Comparison of ENCODE assay signal across 12 cellular contexts in the genomic region with DNA sequence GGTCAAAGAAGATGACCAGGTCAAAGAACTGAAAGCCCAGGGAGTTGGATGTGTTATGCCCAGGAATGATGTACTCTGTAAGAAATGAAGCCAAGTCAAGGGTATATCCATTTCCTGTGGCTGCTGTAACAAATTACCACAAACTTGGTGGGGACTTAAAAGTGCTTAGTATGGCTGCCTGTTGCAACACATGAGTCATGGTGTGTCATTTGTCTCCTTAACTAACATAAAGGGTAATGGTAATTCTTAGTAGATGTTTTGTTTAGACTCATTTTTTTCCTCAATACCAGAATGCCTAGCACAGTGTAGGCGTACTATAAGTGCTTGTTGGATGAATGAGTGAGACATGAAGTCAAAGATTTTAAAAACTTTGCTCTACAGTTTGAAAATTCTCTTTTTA. TPM values are rescaled to one million over a fixed set of nuclear protein-coding genes. Genes with fewer than 3 reads are reported as not detected.
DNase-seq lines count a peak whose midpoint lies in the region; ATAC-seq and TF ChIP-seq lines count a peak whose summit lies in the region.
"Had no signal": no experiment of that assay in that cellular context is flagged by ENCODE, and none has a peak within 500 bp of the region (broad histone marks: within the 10 kb centered on the region; RNA-seq: fewer than 3 reads in every experiment).

No MANE protein-coding gene starts in this region.

- H3K36me3 ChIP-seq in HCT116 (ENCODE audit: control insufficient read depth in 1 of 2, insufficient read depth in 2 of 2, low read length in 2 of 2): no peaks in the 10 kb centered on the region
- no peaks in the 10 kb centered on the region for H3K36me3 ChIP-seq in SJSA1
- H3K36me3 ChIP-seq in lower lobe of right lung: no peaks in the 10 kb centered on the region
- H3K36me3 ChIP-seq in upper lobe of left lung: no peaks in the 10 kb centered on the region
- H3K36me3 ChIP-seq: Peyer's patch had no signal

- no peak for TF ChIP-seq EP300 in upper lobe of left lung (IDR thresholded peaks at IDR 0.05)

- WGBS in upper lobe of left lung, 2 donors: 52 to 88% methylated on average over 1 of the region's 1 CpG

- peak; percentile 52 for DNase-seq in AG09309 (ENCODE audit: low read depth)
- peak; percentile 56 for DNase-seq in HCT116 (ENCODE audit: low read depth, low spot score)
- DNase-seq in SJSA1 (ENCODE audit: low read depth in 1 of 2, low spot score in 2 of 2): peak; percentile 49 to 68
- DNase-seq in foreskin fibroblast: peak; percentile 88 to 91
- DNase-seq in NCI-H2029 treated with DMSO at 0.1 percent for 48 hours (lab: John Stamatoyannopoulos, UW): no peak
- no peak for DNase-seq in lower lobe of right lung
- no peak for DNase-seq in NCI-H526 (lab: John Stamatoyannopoulos, UW)
- no peak for DNase-seq in upper lobe of left lung
- DNase-seq: activated CD4-positive, alpha-beta T cell treated with anti-CD3 and anti-CD28 coated beads, Interleukin-2, amount 10 ng/mL, durations not matched to agents 24 days and 14 days; aorta; DMS153; Peyer's patch had no signal

- H3K27me3 ChIP-seq in HCT116 (ENCODE audit: insufficient read depth, low read length): no peaks in the 10 kb centered on the region; the same call in 1 of the 2 replicates
- H3K27me3 ChIP-seq in SJSA1 (replicated peaks): no peaks in the 10 kb centered on the region
- no peaks in the 10 kb centered on the region for H3K27me3 ChIP-seq in lower lobe of right lung (ENCODE audit: low read depth)
- H3K27me3 ChIP-seq in upper lobe of left lung: no peaks in the 10 kb centered on the region
- H3K27me3 ChIP-seq: Peyer's patch had no signal

- no peak overlapping the region for H3K9ac ChIP-seq in HCT116 (ENCODE audit: low read length)

- H3K9me2 ChIP-seq in HCT116 (ENCODE audit: insufficient read depth): no peaks in the 10 kb centered on the region

- H3K9me3 ChIP-seq in HCT116 (ENCODE audit: control insufficient read depth in 1 of 2, insufficient read depth in 1 of 2, low read depth in 1 of 2, low read length in 2 of 2) (no peaks in the 10 kb centered on the region), SJSA1 (replicated peaks) (no peaks in the 10 kb centered on the region), lower lobe of right lung (no peaks in the 10 kb centered on the region), upper lobe of left lung (no peaks in the 10 kb centered on the region)
- H3K9me3 ChIP-seq: Peyer's patch had no signal

- no peak overlapping the region for H3K27ac ChIP-seq in HCT116 (ENCODE audit: low read depth, low read length)
- peak overlapping the region; percentile 63 for H3K27ac ChIP-seq in SJSA1
- no peak overlapping the region for H3K27ac ChIP-seq in lower lobe of right lung
- H3K27ac ChIP-seq in upper lobe of left lung: no peak overlapping the region
- H3K27ac ChIP-seq: Peyer's patch had no signal

- H3K4me1 ChIP-seq in HCT116 (ENCODE audit: control insufficient read depth in 1 of 2, insufficient read depth in 2 of 2, low read length in 2 of 2): peaks cover 0 to 12% of the 10 kb centered on the region in 2 experiments; a peak in 2 of 4 replicates
- H3K4me1 ChIP-seq in SJSA1 (replicated peaks): peaks cover 31% of the 10 kb centered on the region
- no peaks in the 10 kb centered on the region for H3K4me1 ChIP-seq in lower lobe of right lung
- no peaks in the 10 kb centered on the region for H3K4me1 ChIP-seq in upper lobe of left lung
- H3K4me1 ChIP-seq: Peyer's patch had no signal

- POLR2A ChIA-PET in HCT116 (lab: Charles Lee): no interaction called here

- no peak overlapping the region for H2AFZ ChIP-seq in HCT116 (ENCODE audit: low read depth, low read length, poor library complexity, severe bottlenecking)

- TF ChIP-seq CTCF in AG09309 (IDR thresholded peaks at IDR 0.05; ENCODE audit: control insufficient read depth, insufficient read depth, low read depth, low read length, missing control alignments) (no peak), HCT116 (IDR thresholded peaks at IDR 0.05 in 2 of 3, conservative IDR thresholded peaks at IDR 0.05 in 1 of 3; ENCODE audit: borderline replicate concordance in 1 of 3, insufficient read depth in 1 of 3, low read depth in 2 of 3, low read length in 2 of 3) (no peak), foreskin fibroblast (IDR thresholded peaks at IDR 0.05; ENCODE audit: low read depth, low read length) (no peak), lower lobe of right lung (IDR thresholded peaks at IDR 0.05) (no peak), upper lobe of left lung (IDR thresholded peaks at IDR 0.05) (no peak)

- CTCF ChIA-PET in HCT116 (lab: Charles Lee): no interaction called here

- intact Hi-C loops in HCT116 (cut with micrococcal nuclease): no loop called here
- intact Hi-C loops in lower lobe of right lung (cut with DNase I): no loop called here

- ATAC-seq in HCT116 (peak; percentile 64; the same call in 1 of the 2 replicates), lower lobe of right lung (no peak), upper lobe of left lung (ENCODE audit: low FRiP score in 2 of 2) (no peak)

- no peaks in the 10 kb centered on the region for H4K20me1 ChIP-seq in HCT116 (ENCODE audit: insufficient read depth)

- BruUV-seq in HCT116 (replicated peaks; lab: Mats Ljungman, UMichigan): no TSS peak

- no peak overlapping the region for H3K4me3 ChIP-seq in AG09309 (ENCODE audit: control insufficient read depth, low read depth, low read length)
- H3K4me3 ChIP-seq in HCT116 (replicated peaks in 1 of 2; ENCODE audit: low read depth in 1 of 2, low read length in 2 of 2): no peak overlapping the region
- H3K4me3 ChIP-seq in SJSA1: no peak overlapping the region
- no peak overlapping the region for H3K4me3 ChIP-seq in foreskin fibroblast (ENCODE audit: low read depth in 1 of 2, low read length in 2 of 2)
- no peak overlapping the region for H3K4me3 ChIP-seq in lower lobe of right lung
- H3K4me3 ChIP-seq in upper lobe of left lung: no peak overlapping the region
- H3K4me3 ChIP-seq: Peyer's patch had no signal

- TF ChIP-seq POLR2A in HCT116 (IDR thresholded peaks at IDR 0.05; ENCODE audit: borderline replicate concordance, extremely low read depth, insufficient read depth, insufficient read length) (no peak), upper lobe of left lung (IDR thresholded peaks at IDR 0.05) (no peak)

- peak overlapping the region; percentile 51; the same call in 1 of the 2 replicates for H3K4me2 ChIP-seq in HCT116 (ENCODE audit: low read length)

- no peak for TF ChIP-seq RAD21 in HCT116 (IDR thresholded peaks at IDR 0.05; ENCODE audit: low read depth)

- RAD21 ChIA-PET in HCT116 (lab: Charles Lee; ENCODE audit: low non-redundant PET in 1 of 2, low total read pairs in 2 of 2, uncharacterized antibody in 2 of 2, unreplicated experiment in 2 of 2): interaction anchor here in 1 of 2 experiments (0.7 kb wide), 1 partner anchor 9 kb away, joined by 3 read pairs; no protein-coding TSS in a partner anchor

- no peaks in the 10 kb centered on the region for H3K79me2 ChIP-seq in HCT116 (ENCODE audit: insufficient read depth, low read length)

TF ChIP-seq in HCT116, 20 proteins besides CTCF, POLR2A, EP300 and RAD21:
- TF ChIP-seq CBX3 (IDR thresholded peaks at IDR 0.05; ENCODE audit: low read depth): peak; percentile 41; the same call in 1 of the 2 replicates
- TF ChIP-seq CEBPB (IDR thresholded peaks at IDR 0.05; ENCODE audit: low read depth): peak; percentile 87
- TF ChIP-seq, protein P1, sequence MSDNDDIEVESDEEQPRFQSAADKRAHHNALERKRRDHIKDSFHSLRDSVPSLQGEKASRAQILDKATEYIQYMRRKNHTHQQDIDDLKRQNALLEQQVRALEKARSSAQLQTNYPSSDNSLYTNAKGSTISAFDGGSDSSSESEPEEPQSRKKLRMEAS (IDR thresholded peaks at IDR 0.05): peak; percentile 31; the same call in 1 of the 2 replicates
- TF ChIP-seq SIN3A (IDR thresholded peaks at IDR 0.05; ENCODE audit: low read depth): 0 out of 2 replicates have a peak, but pooled peaks have one; percentile 23
- TF ChIP-seq SP1 (IDR thresholded peaks at IDR 0.05; ENCODE audit: low read depth): peak; percentile 61
- peak; percentile 82 for TF ChIP-seq FOSL1 (IDR thresholded peaks at IDR 0.05; ENCODE audit: low read depth)
- peak; percentile 68 for TF ChIP-seq JUND (IDR thresholded peaks at IDR 0.05)
- no peak for TF ChIP-seq YY1 (IDR thresholded peaks at IDR 0.05; ENCODE audit: extremely low read depth, insufficient replicate concordance, low read depth, low read length)
- peak; percentile 25; the same call in 1 of the 2 replicates for TF ChIP-seq POLR2AphosphoS5 (IDR thresholded peaks at IDR 0.05; ENCODE audit: low read depth, low read length)
- TF ChIP-seq ZNF274 (IDR thresholded peaks at IDR 0.05; ENCODE audit: low read depth, low read length): no peak

RNA-seq across cellular contexts. Expression of gene SYTL5, which starts 45.7 kb away (rescaled TPM):
- 0.20 TPM for total RNA-seq in HCT116 (2021; ENCODE audit: unreplicated experiment)
- 0.04 and 0.08 TPM in 2 replicates for polyA plus RNA-seq in HCT116 (2012)
- total RNA-seq in SJSA1 (2014; rRNA removed; shearing (Covaris generic)): 0.22 and 0.26 TPM in 2 replicates
- total RNA-seq in lower lobe of right lung: 1.6 TPM
- total RNA-seq in upper lobe of left lung: 1 to 10 TPM in 3 of 6 donors, under 1 TPM in 3; 0.30 to 3.6 (median 0.71) TPM
- total RNA-seq: activated CD4-positive, alpha-beta T cell treated with anti-CD3 and anti-CD28 coated beads, Interleukin-2, amount 10 ng/mL, durations not matched to agents 24 days and 14 days; aorta had no signal

Comparison
In these comparisons a context has a peak if more than half of its experiments do, and no peak if none do; other contexts are left out.
1. DNase-seq: peak in AG09309 (single experiment), HCT116 (single experiment), SJSA1 (2 of 2) and foreskin fibroblast (2 of 2); none in NCI-H2029 treated with DMSO at 0.1 percent for 48 hours (single experiment), lower lobe of right lung (single experiment), NCI-H526 (0 of 2) and upper lobe of left lung (0 of 2).